Comparison of ENCODE assay signal across 29 cellular contexts in genomic region chr6:164424489-164424888, GRCh38.
"Had no signal": no experiment of that assay in that cellular context is flagged by ENCODE, and none has a peak within 500 bp of the region (broad histone marks: within the 10 kb centered on the region; RNA-seq: fewer than 3 reads in every experiment).

No MANE protein-coding gene starts in this region.

- DNase-seq: activated effector memory CD4-positive, alpha-beta T cell treated with anti-CD3 and anti-CD28 coated beads, Interleukin-2, amount 50 U/mL, for 16 hours; activated effector memory CD4-positive, alpha-beta T cell treated with Interleukin-2 at 50 U/mL for 16 hours; activated gamma-delta T cell; activated gamma-delta T cell treated with Interleukin-2 at 50 U/mL for 16 hours; activated naive CD4-positive, alpha-beta T cell; activated naive CD4-positive, alpha-beta T cell treated with anti-CD3 and anti-CD28 coated beads for 36 hours; activated naive CD4-positive, alpha-beta T cell treated with anti-CD3 and anti-CD28 coated beads, Interleukin-2, amount 10 ng/mL, durations not matched to agents 7 days and 5 days; activated naive CD4-positive, alpha-beta T cell treated with anti-CD3 and anti-CD28 coated beads, Interleukin-2, amount 50 U/mL, for 16 hours; activated naive CD4-positive, alpha-beta T cell treated with Interleukin-2 at 50 U/mL for 16 hours; activated naive CD8-positive, alpha-beta T cell treated with anti-CD3 and anti-CD28 coated beads for 36 hours; activated naive CD8-positive, alpha-beta T cell treated with anti-CD3 and anti-CD28 coated beads, Interleukin-2, amount 10 ng/mL, durations not matched to agents 7 days and 5 days; activated naive CD8-positive, alpha-beta T cell treated with anti-CD3 and anti-CD28 coated beads, Interleukin-2, amount 50 U/mL, for 24 hours; activated T-cell treated with anti-CD3 and anti-CD28 coated beads, Interleukin-2, amount 50 U/mL, for 24 hours; activated T-cell treated with anti-CD3 and anti-CD28 coated beads, Interleukin-2, amount 50 U/mL, for 4 hours; activated T-cell treated with anti-CD3 and anti-CD28 coated beads, Interleukin-2, amount 50 U/mL, for 48 hours; activated T-cell treated with anti-CD3 and anti-CD28 coated beads, Interleukin-2, amount 50 U/mL, for 72 hours; adrenal gland; amniotic stem cell; amygdala; anterior cingulate cortex; aorta; body of pancreas; brain microvascular endothelial cell; caudate nucleus; central memory CD4-positive, alpha-beta T cell; cerebellar nuclear complex had no signal

- H3K4me3 ChIP-seq: adrenal gland, ascending aorta, body of pancreas, breast epithelium, cardiac muscle cell had no signal

- H3K36me3 ChIP-seq: adrenal gland, ascending aorta, brain microvascular endothelial cell, breast epithelium, cardiac muscle cell had no signal

- H3K27ac ChIP-seq: adrenal gland, ascending aorta, body of pancreas, brain microvascular endothelial cell, breast epithelium, cardiac muscle cell had no signal

- H3K9me3 ChIP-seq: adrenal gland, ascending aorta had no signal

- H3K4me1 ChIP-seq: adrenal gland, ascending aorta, body of pancreas, breast epithelium had no signal
